Comparison of ENCODE assay signal across 26 cellular contexts in genomic region chr3:112362221-112362620, GRCh38.
"Had no signal": no experiment of that assay in that cellular context is flagged by ENCODE, and none has a peak within 500 bp of the region (broad histone marks: within the 10 kb centered on the region; RNA-seq: fewer than 3 reads in every experiment).

No MANE protein-coding gene starts in this region.

- DNase-seq: activated CD4-positive, alpha-beta T cell treated with anti-CD3 and anti-CD28 coated beads for 36 hours; activated CD4-positive, alpha-beta T cell treated with anti-CD3 and anti-CD28 coated beads, Interleukin-2, amount 50 U/mL, for 4 hours; activated CD4-positive, CD25-positive, alpha-beta regulatory T cell; activated naive CD4-positive, alpha-beta T cell; activated T-cell treated with anti-CD3 and anti-CD28 coated beads for 4 hours; activated T-cell treated with anti-CD3 and anti-CD28 coated beads, Interleukin-2, amount 50 U/mL, for 72 hours; colonic mucosa; effector memory CD8-positive, alpha-beta T cell; foreskin melanocyte; glutamatergic neuron; hippocampal formation; left colon; lower lobe of right lung; mesendoderm; posterior cingulate gyrus; stimulated activated CD4-positive, alpha-beta T cell treated with anti-CD3 and anti-CD28 coated beads, Interleukin-4, amount 100 ng/mL, for 24 hours; stimulated activated naive CD8-positive, alpha-beta T cell treated with anti-CD3 and anti-CD28 coated beads, Interleukin-15, amount 100 ng/mL, for 72 hours; T-helper 1 cell had no signal

- H3K4me3 ChIP-seq: colonic mucosa, lower lobe of right lung, skin epidermis, tibial nerve had no signal

- H3K4me1 ChIP-seq: colonic mucosa had no signal

- ATAC-seq: activated CD4-positive, alpha-beta T cell treated with anti-CD3 and anti-CD28 coated beads for 36 hours; activated naive CD4-positive, alpha-beta T cell treated with anti-CD3 and anti-CD28 coated beads, Interleukin-2, amount 50 U/mL, for 72 hours; activated T-cell treated with anti-CD3 and anti-CD28 coated beads, Interleukin-2, amount 50 U/mL, for 72 hours; effector memory CD8-positive, alpha-beta T cell; esophagus mucosa; left colon; lower lobe of right lung; natural killer cell treated with Interleukin-12 subunit alpha and Interleukin-12 subunit beta and Interleukin-15 and Interleukin-18, amount 100 ng/mL, for 72 hours; sciatic nerve; stimulated activated effector memory CD8-positive, alpha-beta T cell treated with anti-CD3 and anti-CD28 coated beads, Interleukin-12 subunit alpha, Interleukin-12 subunit beta, amount 100 ng/mL, for 72 hours; stimulated activated naive CD8-positive, alpha-beta T cell treated with anti-CD3 and anti-CD28 coated beads, Interleukin-15, amount 100 ng/mL, for 72 hours had no signal

- H3K36me3 Mint-ChIP-seq: natural killer cell treated with Interleukin-12 subunit alpha and Interleukin-12 subunit beta and Interleukin-15 and Interleukin-18, amount 100 ng/mL, for 72 hours had no signal

- H3K27me3 Mint-ChIP-seq: activated CD4-positive, alpha-beta T cell treated with anti-CD3 and anti-CD28 coated beads for 36 hours; effector memory CD8-positive, alpha-beta T cell; stimulated activated naive CD8-positive, alpha-beta T cell treated with anti-CD3 and anti-CD28 coated beads, Interleukin-15, amount 100 ng/mL, for 72 hours had no signal

- H3K27ac ChIP-seq: colonic mucosa, skin epidermis had no signal

- H3K9me3 ChIP-seq: colonic mucosa, lower lobe of right lung, tibial nerve had no signal

- H3K4me3 Mint-ChIP-seq: activated CD4-positive, alpha-beta T cell treated with anti-CD3 and anti-CD28 coated beads for 36 hours; activated T-cell treated with anti-CD3 and anti-CD28 coated beads, Interleukin-2, amount 50 U/mL, for 72 hours; effector memory CD8-positive, alpha-beta T cell; natural killer cell treated with Interleukin-12 subunit alpha and Interleukin-12 subunit beta and Interleukin-15 and Interleukin-18, amount 100 ng/mL, for 72 hours; stimulated activated effector memory CD8-positive, alpha-beta T cell treated with anti-CD3 and anti-CD28 coated beads, Interleukin-12 subunit alpha, Interleukin-12 subunit beta, amount 100 ng/mL, for 72 hours; stimulated activated naive CD8-positive, alpha-beta T cell treated with anti-CD3 and anti-CD28 coated beads, Interleukin-15, amount 100 ng/mL, for 72 hours; T-helper 2 cell treated with Interferon-gamma antibody and Interleukin-4, amounts not matched to agents 5 μg/mL and 100 μg/mL, for 36 hours had no signal

- H3K27ac Mint-ChIP-seq: activated CD4-positive, alpha-beta T cell treated with anti-CD3 and anti-CD28 coated beads for 36 hours; effector memory CD8-positive, alpha-beta T cell; natural killer cell treated with Interleukin-12 subunit alpha and Interleukin-12 subunit beta and Interleukin-15 and Interleukin-18, amount 100 ng/mL, for 72 hours; stimulated activated effector memory CD8-positive, alpha-beta T cell treated with anti-CD3 and anti-CD28 coated beads, Interleukin-12 subunit alpha, Interleukin-12 subunit beta, amount 100 ng/mL, for 72 hours; stimulated activated naive CD8-positive, alpha-beta T cell treated with anti-CD3 and anti-CD28 coated beads, Interleukin-15, amount 100 ng/mL, for 72 hours; T-helper 2 cell treated with Interferon-gamma antibody and Interleukin-4, amounts not matched to agents 5 μg/mL and 100 μg/mL, for 36 hours had no signal

- H3K36me3 ChIP-seq: colonic mucosa, lower lobe of right lung had no signal

- H3K9me3 Mint-ChIP-seq: activated naive CD4-positive, alpha-beta T cell treated with anti-CD3 and anti-CD28 coated beads, Interleukin-2, amount 50 U/mL, for 72 hours; activated T-cell treated with anti-CD3 and anti-CD28 coated beads, Interleukin-2, amount 50 U/mL, for 72 hours; effector memory CD8-positive, alpha-beta T cell; natural killer cell treated with Interleukin-12 subunit alpha and Interleukin-12 subunit beta and Interleukin-15 and Interleukin-18, amount 100 ng/mL, for 72 hours; stimulated activated effector memory CD8-positive, alpha-beta T cell treated with anti-CD3 and anti-CD28 coated beads, Interleukin-12 subunit alpha, Interleukin-12 subunit beta, amount 100 ng/mL, for 72 hours; stimulated activated naive CD8-positive, alpha-beta T cell treated with anti-CD3 and anti-CD28 coated beads, Interleukin-15, amount 100 ng/mL, for 72 hours; T-helper 2 cell treated with Interferon-gamma antibody and Interleukin-4, amounts not matched to agents 5 μg/mL and 100 μg/mL, for 36 hours had no signal

- H3K27me3 ChIP-seq: colonic mucosa, tibial nerve had no signal
